ENCODE assay signal across 23 cellular contexts in genomic region chr16:31085371-31085770, GRCh38. TPM values are rescaled to one million over a fixed set of nuclear protein-coding genes. Genes with fewer than 3 reads are reported as not detected.
DNase-seq lines count a peak whose midpoint lies in the region; ATAC-seq and TF ChIP-seq lines count a peak whose summit lies in the region.
"Had no signal": no experiment of that assay in that cellular context is flagged by ENCODE, and none has a peak within 500 bp of the region (broad histone marks: within the 10 kb centered on the region; RNA-seq: fewer than 3 reads in every experiment).

No MANE protein-coding gene starts in this region.

- H3K27me3 ChIP-seq in SJCRH30 (no peaks in the 10 kb centered on the region), neutrophil (no peaks in the 10 kb centered on the region)
- H3K27me3 ChIP-seq: ascending aorta, stomach, transverse colon had no signal

- H3K4me3 ChIP-seq in SJCRH30 (peak overlapping the region; percentile 33), neutrophil (ENCODE audit: low read depth in 1 of 2, low read length in 1 of 2) (no peak overlapping the region)
- H3K4me3 ChIP-seq: ascending aorta, stomach, transverse colon had no signal

- no peak for ATAC-seq in effector memory CD8-positive, alpha-beta T cell (replicated peaks)
- no peak for ATAC-seq in HG03571 (IDR thresholded peaks at IDR 0.05; ENCODE audit: unreplicated experiment)
- ATAC-seq: activated CD4-positive, alpha-beta T cell treated with anti-CD3 and anti-CD28 coated beads for 36 hours; activated T-cell treated with anti-CD3 and anti-CD28 coated beads, Interleukin-2, amount 50 U/mL, for 72 hours; esophagus mucosa; HCT116; left colon had no signal

- H3K27me3 Mint-ChIP-seq in HFFc6 (ENCODE audit: insufficient read depth): peaks cover 3% of the 10 kb centered on the region
- H3K27me3 Mint-ChIP-seq in effector memory CD8-positive, alpha-beta T cell: no peaks in the 10 kb centered on the region
- H3K27me3 Mint-ChIP-seq: activated CD4-positive, alpha-beta T cell treated with anti-CD3 and anti-CD28 coated beads for 36 hours had no signal

- H3K4me1 Mint-ChIP-seq in HFFc6 (ENCODE audit: low read depth): peaks cover 2% of the 10 kb centered on the region
- peaks cover 12 to 19% of the 10 kb centered on the region in 2 donors for H3K4me1 Mint-ChIP-seq in effector memory CD8-positive, alpha-beta T cell (ENCODE audit: low read depth in 2 of 2)

- H3K4me3 Mint-ChIP-seq in HFFc6: no peak overlapping the region
- no peak overlapping the region for H3K4me3 Mint-ChIP-seq in effector memory CD8-positive, alpha-beta T cell
- H3K4me3 Mint-ChIP-seq: activated CD4-positive, alpha-beta T cell treated with anti-CD3 and anti-CD28 coated beads for 36 hours; activated naive CD4-positive, alpha-beta T cell treated with anti-CD3 and anti-CD28 coated beads for 36 hours; activated T-cell treated with anti-CD3 and anti-CD28 coated beads, Interleukin-2, amount 50 U/mL, for 72 hours; CD14-positive monocyte had no signal

- H3K9me3 Mint-ChIP-seq in HFFc6: no peaks in the 10 kb centered on the region
- no peaks in the 10 kb centered on the region for H3K9me3 Mint-ChIP-seq in effector memory CD8-positive, alpha-beta T cell
- H3K9me3 Mint-ChIP-seq: activated naive CD4-positive, alpha-beta T cell treated with anti-CD3 and anti-CD28 coated beads for 36 hours; activated T-cell treated with anti-CD3 and anti-CD28 coated beads, Interleukin-2, amount 50 U/mL, for 72 hours; CD14-positive monocyte had no signal

- peaks cover 6% of the 10 kb centered on the region for H3K36me3 Mint-ChIP-seq in HFFc6 (ENCODE audit: low read depth)
- peaks cover 20% of the 10 kb centered on the region for H3K36me3 Mint-ChIP-seq in effector memory CD8-positive, alpha-beta T cell (ENCODE audit: insufficient read depth)

- 0 out of 2 replicates have a peak overlapping the region, but pooled peaks have one; percentile 16 for H3K27ac Mint-ChIP-seq in HFFc6
- H3K27ac Mint-ChIP-seq in effector memory CD8-positive, alpha-beta T cell: peak overlapping the region; percentile 23 to 51
- H3K27ac Mint-ChIP-seq: activated CD4-positive, alpha-beta T cell treated with anti-CD3 and anti-CD28 coated beads for 36 hours; activated naive CD4-positive, alpha-beta T cell treated with anti-CD3 and anti-CD28 coated beads for 36 hours; activated T-cell treated with anti-CD3 and anti-CD28 coated beads, Interleukin-2, amount 50 U/mL, for 72 hours had no signal

- peaks cover 49% of the 10 kb centered on the region for H3K4me1 ChIP-seq in SJCRH30
- peaks cover 0 to 3% of the 10 kb centered on the region in 2 experiments for H3K4me1 ChIP-seq in neutrophil (ENCODE audit: control insufficient read depth in 1 of 2, insufficient read depth in 1 of 2, low read depth in 1 of 2, low read length in 1 of 2)
- H3K4me1 ChIP-seq: ascending aorta, transverse colon had no signal

- DNase-seq in HFFc6 (no peak), SJCRH30 (no peak), NCI-H69 (lab: John Stamatoyannopoulos, UW) (no peak)
- no peak for DNase-seq in effector memory CD8-positive, alpha-beta T cell
- DNase-seq in stimulated activated CD8-positive, alpha-beta memory T cell treated with anti-CD3 and anti-CD28 coated beads, Interleukin-4, amount 100 ng/mL, for 48 hours: no peak
- DNase-seq: activated CD4-positive, alpha-beta T cell treated with anti-CD3 and anti-CD28 coated beads for 36 hours; activated naive CD4-positive, alpha-beta T cell treated with anti-CD3 and anti-CD28 coated beads for 36 hours; activated T-cell treated with anti-CD3 and anti-CD28 coated beads, Interleukin-2, amount 50 U/mL, for 72 hours; foreskin melanocyte; left colon; NCI-H146; NCI-H2171; NCI-H510A treated with DMSO at 0.1 percent for 48 hours; retina; stimulated activated CD4-positive, alpha-beta T cell treated with anti-CD3 and anti-CD28 coated beads, Interleukin-4, amount 100 ng/mL, for 1 hour; stomach; transverse colon had no signal

- H3K36me3 ChIP-seq in SJCRH30: peaks cover 12% of the 10 kb centered on the region
- H3K36me3 ChIP-seq in neutrophil: peaks cover 84% of the 10 kb centered on the region

- H3K27ac ChIP-seq in SJCRH30 (peak overlapping the region; percentile 76), neutrophil (peak overlapping the region; percentile 13)
- H3K27ac ChIP-seq: ascending aorta, stomach, transverse colon had no signal

- no peaks in the 10 kb centered on the region for H3K9me3 ChIP-seq in SJCRH30 (replicated peaks)
- H3K9me3 ChIP-seq in neutrophil: no peaks in the 10 kb centered on the region
- H3K9me3 ChIP-seq: ascending aorta, stomach, transverse colon had no signal

- TF ChIP-seq CTCF in HFFc6 (IDR thresholded peaks at IDR 0.05) (no peak), neutrophil (IDR thresholded peaks at IDR 0.05) (no peak)

RNA-seq across cellular contexts. Expression of gene PRSS53, which starts 3.4 kb away (rescaled TPM):
- total RNA-seq in HFFc6 (2021; fragmentation: NEBNext Ultra II Directional; extraction: Animal tissue kit (Norgen Biotek cat#: 25700)): 1 to 10 TPM in 5 of 6 experiments, under 1 TPM in 1; 0.85 to 2.6 (median 1.4) TPM
- total RNA-seq in SJCRH30 (2014; rRNA removed; shearing (Covaris generic)): 2.8 and 4.3 TPM in 2 replicates

RNA-seq across cellular contexts. Expression of gene VKORC1, which starts 9.2 kb away (rescaled TPM):
- 100 to 1,000 TPM; 123 to 184 (median 130) TPM for total RNA-seq in HFFc6 (2021; fragmentation: NEBNext Ultra II Directional; extraction: Animal tissue kit (Norgen Biotek cat#: 25700))
- total RNA-seq in SJCRH30 (2014; rRNA removed; shearing (Covaris generic)): 145 and 149 TPM in 2 replicates

RNA-seq across cellular contexts. Expression of gene ZNF646, which starts 11.1 kb away (rescaled TPM):
- total RNA-seq in HFFc6 (2021; fragmentation: NEBNext Ultra II Directional; extraction: Animal tissue kit (Norgen Biotek cat#: 25700)): 10 to 100 TPM; 13.0 to 16.3 (median 14.7) TPM
- 20.3 and 26.4 TPM in 2 replicates for total RNA-seq in SJCRH30 (2014; rRNA removed; shearing (Covaris generic))

RNA-seq across cellular contexts. Expression of gene ZNF668, which starts 11.3 kb away (rescaled TPM):
- 10 to 100 TPM; 15.0 to 24.5 (median 17.5) TPM for total RNA-seq in HFFc6 (2021; fragmentation: NEBNext Ultra II Directional; extraction: Animal tissue kit (Norgen Biotek cat#: 25700))
- total RNA-seq in SJCRH30 (2014; rRNA removed; shearing (Covaris generic)): 21.5 and 21.8 TPM in 2 replicates

RNA-seq across cellular contexts. Expression of gene BCKDK, which starts 22.8 kb away (rescaled TPM):
- 10 to 100 TPM; 56.8 to 64.8 (median 59.4) TPM for total RNA-seq in HFFc6 (2021; fragmentation: NEBNext Ultra II Directional; extraction: Animal tissue kit (Norgen Biotek cat#: 25700))
- total RNA-seq in SJCRH30 (2014; rRNA removed; shearing (Covaris generic)): 31.2 and 31.8 TPM in 2 replicates
